In the genomic region with DNA sequence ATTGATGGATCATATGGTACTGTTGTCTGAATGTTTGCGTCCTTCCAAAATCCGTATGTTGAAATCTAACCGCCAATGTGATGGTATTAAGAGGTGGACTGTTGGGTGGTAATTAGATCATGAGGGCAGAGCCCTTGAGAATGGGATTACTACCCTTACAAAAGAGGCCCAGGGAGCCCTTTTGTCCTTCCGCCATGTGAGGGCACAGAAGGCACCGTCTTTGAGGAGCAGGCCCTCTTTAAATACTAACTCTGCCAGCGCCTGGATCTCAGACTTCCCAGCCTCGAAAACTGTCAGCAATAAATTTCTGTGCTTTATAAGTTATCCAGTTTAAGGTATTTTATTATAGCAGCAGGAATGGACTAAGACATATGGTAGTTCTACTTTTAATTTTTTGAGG, we compare ENCODE assay signal across 13 cellular contexts.
DNase-seq lines count a peak whose midpoint lies in the region; ATAC-seq and TF ChIP-seq lines count a peak whose summit lies in the region.
"Had no signal": no experiment of that assay in that cellular context is flagged by ENCODE, and none has a peak within 500 bp of the region (broad histone marks: within the 10 kb centered on the region; RNA-seq: fewer than 3 reads in every experiment).

No MANE protein-coding gene starts in this region.

- TF ChIP-seq CTCF in chondrocyte (IDR thresholded peaks at IDR 0.05) (no peak), osteocyte (IDR thresholded peaks at IDR 0.05) (no peak)

- no peak overlapping the region for H3K4me3 Mint-ChIP-seq in activated naive CD8-positive, alpha-beta T cell treated with anti-CD3 and anti-CD28 coated beads for 36 hours
- no peak overlapping the region for H3K4me3 Mint-ChIP-seq in activated naive CD8-positive, alpha-beta T cell treated with anti-CD3 and anti-CD28 coated beads, Interleukin-2, amount 50 U/mL, for 24 hours
- H3K4me3 Mint-ChIP-seq in chondrocyte (ENCODE audit: unreplicated experiment) (no peak overlapping the region), osteocyte (ENCODE audit: unreplicated experiment) (no peak overlapping the region)
- H3K4me3 Mint-ChIP-seq: B cell; CD4-positive, alpha-beta T cell had no signal

- DNase-seq in activated naive CD8-positive, alpha-beta T cell treated with anti-CD3 and anti-CD28 coated beads for 36 hours, result no peak
- DNase-seq in activated naive CD8-positive, alpha-beta T cell treated with anti-CD3 and anti-CD28 coated beads, Interleukin-2, amount 50 U/mL, for 24 hours, result no peak
- DNase-seq in NCI-H82 treated with DMSO at 0.1 percent for 48 hours (lab: John Stamatoyannopoulos, UW; ENCODE audit: unreplicated experiment) (peak; percentile 79), chondrocyte (ENCODE audit: low spot score) (no peak), osteocyte (ENCODE audit: extremely low spot score, unreplicated experiment) (no peak), NCI-H146 treated with DMSO at 0.1 percent for 48 hours (lab: John Stamatoyannopoulos, UW; ENCODE audit: unreplicated experiment) (no peak), NCI-H146 (lab: John Stamatoyannopoulos, UW) (no peak)
- DNase-seq: C1 segment of cervical spinal cord; CD4-positive, alpha-beta T cell; DMS79; GM23248; H7 had no signal

- H3K36me3 Mint-ChIP-seq in activated naive CD8-positive, alpha-beta T cell treated with anti-CD3 and anti-CD28 coated beads for 36 hours, result peaks cover 5% of the 10 kb centered on the region
- H3K36me3 Mint-ChIP-seq in activated naive CD8-positive, alpha-beta T cell treated with anti-CD3 and anti-CD28 coated beads, Interleukin-2, amount 50 U/mL, for 24 hours (ENCODE audit: low read depth), result peaks cover 2% of the 10 kb centered on the region
- H3K36me3 Mint-ChIP-seq in chondrocyte (ENCODE audit: low read depth) (peaks cover 16% of the 10 kb centered on the region), osteocyte (ENCODE audit: unreplicated experiment) (peaks cover 25% of the 10 kb centered on the region)

- no peaks in the 10 kb centered on the region for H3K9me3 Mint-ChIP-seq in activated naive CD8-positive, alpha-beta T cell treated with anti-CD3 and anti-CD28 coated beads for 36 hours
- no peaks in the 10 kb centered on the region for H3K9me3 Mint-ChIP-seq in activated naive CD8-positive, alpha-beta T cell treated with anti-CD3 and anti-CD28 coated beads, Interleukin-2, amount 50 U/mL, for 24 hours
- H3K9me3 Mint-ChIP-seq in chondrocyte (ENCODE audit: low read depth), result no peaks in the 10 kb centered on the region
- H3K9me3 Mint-ChIP-seq in osteocyte (ENCODE audit: unreplicated experiment), result no peaks in the 10 kb centered on the region
- H3K9me3 Mint-ChIP-seq: CD4-positive, alpha-beta T cell had no signal

- peak overlapping the region; percentile 85 for H3K27ac Mint-ChIP-seq in activated naive CD8-positive, alpha-beta T cell treated with anti-CD3 and anti-CD28 coated beads for 36 hours
- no peak overlapping the region for H3K27ac Mint-ChIP-seq in activated naive CD8-positive, alpha-beta T cell treated with anti-CD3 and anti-CD28 coated beads, Interleukin-2, amount 50 U/mL, for 24 hours
- H3K27ac Mint-ChIP-seq in chondrocyte (ENCODE audit: unreplicated experiment), result peak overlapping the region; percentile 1
- H3K27ac Mint-ChIP-seq in osteocyte (ENCODE audit: unreplicated experiment), result peak overlapping the region; percentile 85
- H3K27ac Mint-ChIP-seq: CD4-positive, alpha-beta T cell had no signal

- no peak for ATAC-seq in activated naive CD8-positive, alpha-beta T cell treated with anti-CD3 and anti-CD28 coated beads, Interleukin-2, amount 50 U/mL, for 24 hours

- peaks cover 41% of the 10 kb centered on the region for H3K4me1 Mint-ChIP-seq in activated naive CD8-positive, alpha-beta T cell treated with anti-CD3 and anti-CD28 coated beads for 36 hours
- H3K4me1 Mint-ChIP-seq in activated naive CD8-positive, alpha-beta T cell treated with anti-CD3 and anti-CD28 coated beads, Interleukin-2, amount 50 U/mL, for 24 hours, result peaks cover 30% of the 10 kb centered on the region
- H3K4me1 Mint-ChIP-seq in chondrocyte (ENCODE audit: low read depth) (peaks cover 79% of the 10 kb centered on the region), osteocyte (ENCODE audit: unreplicated experiment) (peaks cover 73% of the 10 kb centered on the region)
- H3K4me1 Mint-ChIP-seq: B cell had no signal

- no peaks in the 10 kb centered on the region for H3K27me3 Mint-ChIP-seq in activated naive CD8-positive, alpha-beta T cell treated with anti-CD3 and anti-CD28 coated beads for 36 hours
- no peaks in the 10 kb centered on the region for H3K27me3 Mint-ChIP-seq in activated naive CD8-positive, alpha-beta T cell treated with anti-CD3 and anti-CD28 coated beads, Interleukin-2, amount 50 U/mL, for 24 hours
- H3K27me3 Mint-ChIP-seq in chondrocyte (ENCODE audit: low read depth), result no peaks in the 10 kb centered on the region
- no peaks in the 10 kb centered on the region for H3K27me3 Mint-ChIP-seq in osteocyte (ENCODE audit: unreplicated experiment)
- H3K27me3 Mint-ChIP-seq: B cell; CD4-positive, alpha-beta T cell had no signal
